ENCODE assay signal across 1 cellular context in the genomic region with DNA sequence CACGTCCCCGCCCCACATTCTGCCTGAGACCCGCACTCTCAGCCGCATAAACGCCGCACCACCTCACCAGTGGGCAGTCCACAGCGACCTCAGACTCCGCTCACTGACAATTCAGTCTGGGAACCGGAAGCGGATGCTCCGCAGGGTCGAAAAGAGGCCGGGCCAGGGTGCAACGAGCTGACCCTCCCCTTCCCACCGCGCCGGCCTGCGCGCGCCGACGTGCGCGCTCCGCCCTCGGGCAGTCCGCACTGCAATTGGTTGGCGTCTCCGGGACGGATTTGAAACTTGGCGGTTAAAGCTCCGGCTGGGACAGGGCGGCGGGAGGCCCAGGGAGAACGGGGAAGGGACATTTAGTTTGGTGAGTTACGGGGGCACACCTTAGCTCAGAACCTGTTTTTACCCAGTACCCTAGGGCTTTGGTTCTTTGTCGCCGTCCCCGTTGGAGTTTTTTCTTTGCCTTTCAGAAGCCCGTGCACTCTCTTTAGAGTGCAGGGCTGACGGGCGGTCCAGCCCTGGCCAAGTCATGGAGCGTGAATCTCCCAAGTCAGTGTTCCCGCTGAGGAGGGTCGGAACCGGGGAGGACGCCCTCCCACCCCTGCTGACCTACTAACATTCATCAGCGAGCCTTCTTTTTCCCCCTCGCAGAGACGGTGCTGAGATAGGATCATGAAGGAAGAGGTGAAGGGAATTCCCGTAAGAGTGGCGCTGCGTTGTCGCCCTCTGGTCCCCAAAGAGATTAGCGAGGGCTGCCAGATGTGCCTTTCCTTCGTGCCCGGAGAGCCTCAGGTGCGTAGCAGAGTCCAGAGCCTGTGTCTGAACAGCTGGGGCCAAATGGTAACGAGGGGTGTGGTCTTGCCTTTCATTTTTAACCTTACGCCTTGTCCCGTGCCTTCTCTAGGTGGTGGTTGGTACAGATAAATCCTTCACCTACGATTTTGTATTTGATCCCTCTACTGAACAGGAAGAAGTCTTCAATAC.
TF ChIP-seq lines count a peak whose summit lies in the region.

A gene with protein sequence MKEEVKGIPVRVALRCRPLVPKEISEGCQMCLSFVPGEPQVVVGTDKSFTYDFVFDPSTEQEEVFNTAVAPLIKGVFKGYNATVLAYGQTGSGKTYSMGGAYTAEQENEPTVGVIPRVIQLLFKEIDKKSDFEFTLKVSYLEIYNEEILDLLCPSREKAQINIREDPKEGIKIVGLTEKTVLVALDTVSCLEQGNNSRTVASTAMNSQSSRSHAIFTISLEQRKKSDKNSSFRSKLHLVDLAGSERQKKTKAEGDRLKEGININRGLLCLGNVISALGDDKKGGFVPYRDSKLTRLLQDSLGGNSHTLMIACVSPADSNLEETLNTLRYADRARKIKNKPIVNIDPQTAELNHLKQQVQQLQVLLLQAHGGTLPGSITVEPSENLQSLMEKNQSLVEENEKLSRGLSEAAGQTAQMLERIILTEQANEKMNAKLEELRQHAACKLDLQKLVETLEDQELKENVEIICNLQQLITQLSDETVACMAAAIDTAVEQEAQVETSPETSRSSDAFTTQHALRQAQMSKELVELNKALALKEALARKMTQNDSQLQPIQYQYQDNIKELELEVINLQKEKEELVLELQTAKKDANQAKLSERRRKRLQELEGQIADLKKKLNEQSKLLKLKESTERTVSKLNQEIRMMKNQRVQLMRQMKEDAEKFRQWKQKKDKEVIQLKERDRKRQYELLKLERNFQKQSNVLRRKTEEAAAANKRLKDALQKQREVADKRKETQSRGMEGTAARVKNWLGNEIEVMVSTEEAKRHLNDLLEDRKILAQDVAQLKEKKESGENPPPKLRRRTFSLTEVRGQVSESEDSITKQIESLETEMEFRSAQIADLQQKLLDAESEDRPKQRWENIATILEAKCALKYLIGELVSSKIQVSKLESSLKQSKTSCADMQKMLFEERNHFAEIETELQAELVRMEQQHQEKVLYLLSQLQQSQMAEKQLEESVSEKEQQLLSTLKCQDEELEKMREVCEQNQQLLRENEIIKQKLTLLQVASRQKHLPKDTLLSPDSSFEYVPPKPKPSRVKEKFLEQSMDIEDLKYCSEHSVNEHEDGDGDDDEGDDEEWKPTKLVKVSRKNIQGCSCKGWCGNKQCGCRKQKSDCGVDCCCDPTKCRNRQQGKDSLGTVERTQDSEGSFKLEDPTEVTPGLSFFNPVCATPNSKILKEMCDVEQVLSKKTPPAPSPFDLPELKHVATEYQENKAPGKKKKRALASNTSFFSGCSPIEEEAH (plus strand): TSS at position 312 of the 978 bp plus-strand sequence. CDS start 355 bp downstream, at position 667.
A gene with protein sequence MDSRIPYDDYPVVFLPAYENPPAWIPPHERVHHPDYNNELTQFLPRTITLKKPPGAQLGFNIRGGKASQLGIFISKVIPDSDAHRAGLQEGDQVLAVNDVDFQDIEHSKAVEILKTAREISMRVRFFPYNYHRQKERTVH (minus strand): TSS at position 135 of the 978 bp plus-strand sequence. CDS start 586 bp downstream, outside the sequence.

TF ChIP-seq in HepG2, 621 proteins besides CTCF, POLR2A, EP300 and RAD21 (continued from another document and continues in another):
- TF ChIP-seq, protein P1, sequence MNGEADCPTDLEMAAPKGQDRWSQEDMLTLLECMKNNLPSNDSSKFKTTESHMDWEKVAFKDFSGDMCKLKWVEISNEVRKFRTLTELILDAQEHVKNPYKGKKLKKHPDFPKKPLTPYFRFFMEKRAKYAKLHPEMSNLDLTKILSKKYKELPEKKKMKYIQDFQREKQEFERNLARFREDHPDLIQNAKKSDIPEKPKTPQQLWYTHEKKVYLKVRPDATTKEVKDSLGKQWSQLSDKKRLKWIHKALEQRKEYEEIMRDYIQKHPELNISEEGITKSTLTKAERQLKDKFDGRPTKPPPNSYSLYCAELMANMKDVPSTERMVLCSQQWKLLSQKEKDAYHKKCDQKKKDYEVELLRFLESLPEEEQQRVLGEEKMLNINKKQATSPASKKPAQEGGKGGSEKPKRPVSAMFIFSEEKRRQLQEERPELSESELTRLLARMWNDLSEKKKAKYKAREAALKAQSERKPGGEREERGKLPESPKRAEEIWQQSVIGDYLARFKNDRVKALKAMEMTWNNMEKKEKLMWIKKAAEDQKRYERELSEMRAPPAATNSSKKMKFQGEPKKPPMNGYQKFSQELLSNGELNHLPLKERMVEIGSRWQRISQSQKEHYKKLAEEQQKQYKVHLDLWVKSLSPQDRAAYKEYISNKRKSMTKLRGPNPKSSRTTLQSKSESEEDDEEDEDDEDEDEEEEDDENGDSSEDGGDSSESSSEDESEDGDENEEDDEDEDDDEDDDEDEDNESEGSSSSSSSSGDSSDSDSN (CRISPR knock-in tag; IDR thresholded peaks at IDR 0.05), result no peak
- TF ChIP-seq ELF1 (CRISPR knock-in tag; IDR thresholded peaks at IDR 0.05) (peak; percentile 70; the same call in 1 of the 2 replicates), ZNF335 (CRISPR knock-in tag; IDR thresholded peaks at IDR 0.05) (no peak), GABPA (IDR thresholded peaks at IDR 0.05; ENCODE audit: low read depth, low read length) (peak; percentile 81), GABPA (CRISPR knock-in tag; IDR thresholded peaks at IDR 0.05; ENCODE audit: low read depth) (peak; percentile 90), KAT2B (IDR thresholded peaks at IDR 0.05; ENCODE audit: borderline replicate concordance, low read depth, low read length) (no peak), FOXA1 (IDR thresholded peaks at IDR 0.05) (no peak), FOXA1 (CRISPR knock-in tag; IDR thresholded peaks at IDR 0.05) (no peak), ZNF563 (CRISPR knock-in tag; IDR thresholded peaks at IDR 0.05) (no peak), ARNT (IDR thresholded peaks at IDR 0.05) (no peak), SP1 (IDR thresholded peaks at IDR 0.05) (no peak), SP1 (CRISPR knock-in tag; IDR thresholded peaks at IDR 0.05) (peak; percentile 38; the same call in 1 of the 2 replicates), NCOA1 (CRISPR knock-in tag; IDR thresholded peaks at IDR 0.05) (no peak), ZNF670 (CRISPR knock-in tag; IDR thresholded peaks at IDR 0.05; ENCODE audit: borderline replicate concordance) (no peak), SRSF9 (IDR thresholded peaks at IDR 0.05; ENCODE audit: borderline replicate concordance, insufficient read depth, low read depth, low read length, poor library complexity, severe bottlenecking) (no peak)
- TF ChIP-seq, protein P2, sequence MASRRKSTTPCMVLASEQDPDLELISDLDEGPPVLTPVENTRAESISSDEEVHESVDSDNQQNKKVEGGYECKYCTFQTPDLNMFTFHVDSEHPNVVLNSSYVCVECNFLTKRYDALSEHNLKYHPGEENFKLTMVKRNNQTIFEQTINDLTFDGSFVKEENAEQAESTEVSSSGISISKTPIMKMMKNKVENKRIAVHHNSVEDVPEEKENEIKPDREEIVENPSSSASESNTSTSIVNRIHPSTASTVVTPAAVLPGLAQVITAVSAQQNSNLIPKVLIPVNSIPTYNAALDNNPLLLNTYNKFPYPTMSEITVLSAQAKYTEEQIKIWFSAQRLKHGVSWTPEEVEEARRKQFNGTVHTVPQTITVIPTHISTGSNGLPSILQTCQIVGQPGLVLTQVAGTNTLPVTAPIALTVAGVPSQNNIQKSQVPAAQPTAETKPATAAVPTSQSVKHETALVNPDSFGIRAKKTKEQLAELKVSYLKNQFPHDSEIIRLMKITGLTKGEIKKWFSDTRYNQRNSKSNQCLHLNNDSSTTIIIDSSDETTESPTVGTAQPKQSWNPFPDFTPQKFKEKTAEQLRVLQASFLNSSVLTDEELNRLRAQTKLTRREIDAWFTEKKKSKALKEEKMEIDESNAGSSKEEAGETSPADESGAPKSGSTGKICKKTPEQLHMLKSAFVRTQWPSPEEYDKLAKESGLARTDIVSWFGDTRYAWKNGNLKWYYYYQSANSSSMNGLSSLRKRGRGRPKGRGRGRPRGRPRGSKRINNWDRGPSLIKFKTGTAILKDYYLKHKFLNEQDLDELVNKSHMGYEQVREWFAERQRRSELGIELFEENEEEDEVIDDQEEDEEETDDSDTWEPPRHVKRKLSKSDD (CRISPR knock-in tag; IDR thresholded peaks at IDR 0.05; ENCODE audit: low read depth), result no peak
- TF ChIP-seq, protein P3, sequence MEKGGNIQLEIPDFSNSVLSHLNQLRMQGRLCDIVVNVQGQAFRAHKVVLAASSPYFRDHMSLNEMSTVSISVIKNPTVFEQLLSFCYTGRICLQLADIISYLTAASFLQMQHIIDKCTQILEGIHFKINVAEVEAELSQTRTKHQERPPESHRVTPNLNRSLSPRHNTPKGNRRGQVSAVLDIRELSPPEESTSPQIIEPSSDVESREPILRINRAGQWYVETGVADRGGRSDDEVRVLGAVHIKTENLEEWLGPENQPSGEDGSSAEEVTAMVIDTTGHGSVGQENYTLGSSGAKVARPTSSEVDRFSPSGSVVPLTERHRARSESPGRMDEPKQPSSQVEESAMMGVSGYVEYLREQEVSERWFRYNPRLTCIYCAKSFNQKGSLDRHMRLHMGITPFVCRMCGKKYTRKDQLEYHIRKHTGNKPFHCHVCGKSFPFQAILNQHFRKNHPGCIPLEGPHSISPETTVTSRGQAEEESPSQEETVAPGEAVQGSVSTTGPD (CRISPR knock-in tag; IDR thresholded peaks at IDR 0.05), result no peak
- TF ChIP-seq, protein P4, sequence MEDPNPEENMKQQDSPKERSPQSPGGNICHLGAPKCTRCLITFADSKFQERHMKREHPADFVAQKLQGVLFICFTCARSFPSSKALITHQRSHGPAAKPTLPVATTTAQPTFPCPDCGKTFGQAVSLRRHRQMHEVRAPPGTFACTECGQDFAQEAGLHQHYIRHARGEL (CRISPR knock-in tag; IDR thresholded peaks at IDR 0.05), result no peak
- TF ChIP-seq, protein P5, sequence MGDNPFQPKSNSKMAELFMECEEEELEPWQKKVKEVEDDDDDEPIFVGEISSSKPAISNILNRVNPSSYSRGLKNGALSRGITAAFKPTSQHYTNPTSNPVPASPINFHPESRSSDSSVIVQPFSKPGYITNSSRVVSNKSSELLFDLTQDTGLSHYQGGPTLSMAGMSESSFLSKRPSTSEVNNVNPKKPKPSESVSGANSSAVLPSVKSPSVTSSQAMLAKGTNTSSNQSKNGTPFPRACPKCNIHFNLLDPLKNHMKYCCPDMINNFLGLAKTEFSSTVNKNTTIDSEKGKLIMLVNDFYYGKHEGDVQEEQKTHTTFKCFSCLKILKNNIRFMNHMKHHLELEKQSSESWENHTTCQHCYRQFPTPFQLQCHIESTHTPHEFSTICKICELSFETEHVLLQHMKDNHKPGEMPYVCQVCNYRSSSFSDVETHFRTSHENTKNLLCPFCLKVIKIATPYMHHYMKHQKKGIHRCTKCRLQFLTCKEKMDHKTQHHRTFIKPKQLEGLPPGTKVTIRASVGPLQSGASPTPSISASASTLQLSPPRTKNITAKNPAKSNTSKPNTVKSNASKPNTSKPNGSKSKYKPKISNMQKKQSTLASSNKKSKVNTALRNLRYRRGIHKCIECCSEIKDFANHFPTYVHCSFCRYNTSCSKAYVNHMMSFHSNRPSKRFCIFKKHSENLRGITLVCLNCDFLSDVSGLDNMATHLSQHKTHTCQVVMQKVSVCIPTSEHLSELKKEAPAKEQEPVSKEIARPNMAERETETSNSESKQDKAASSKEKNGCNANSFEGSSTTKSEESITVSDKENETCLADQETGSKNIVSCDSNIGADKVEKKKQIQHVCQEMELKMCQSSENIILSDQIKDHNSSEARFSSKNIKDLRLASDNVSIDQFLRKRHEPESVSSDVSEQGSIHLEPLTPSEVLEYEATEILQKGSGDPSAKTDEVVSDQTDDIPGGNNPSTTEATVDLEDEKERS (CRISPR knock-in tag; IDR thresholded peaks at IDR 0.05), result no peak
- TF ChIP-seq, protein P6, sequence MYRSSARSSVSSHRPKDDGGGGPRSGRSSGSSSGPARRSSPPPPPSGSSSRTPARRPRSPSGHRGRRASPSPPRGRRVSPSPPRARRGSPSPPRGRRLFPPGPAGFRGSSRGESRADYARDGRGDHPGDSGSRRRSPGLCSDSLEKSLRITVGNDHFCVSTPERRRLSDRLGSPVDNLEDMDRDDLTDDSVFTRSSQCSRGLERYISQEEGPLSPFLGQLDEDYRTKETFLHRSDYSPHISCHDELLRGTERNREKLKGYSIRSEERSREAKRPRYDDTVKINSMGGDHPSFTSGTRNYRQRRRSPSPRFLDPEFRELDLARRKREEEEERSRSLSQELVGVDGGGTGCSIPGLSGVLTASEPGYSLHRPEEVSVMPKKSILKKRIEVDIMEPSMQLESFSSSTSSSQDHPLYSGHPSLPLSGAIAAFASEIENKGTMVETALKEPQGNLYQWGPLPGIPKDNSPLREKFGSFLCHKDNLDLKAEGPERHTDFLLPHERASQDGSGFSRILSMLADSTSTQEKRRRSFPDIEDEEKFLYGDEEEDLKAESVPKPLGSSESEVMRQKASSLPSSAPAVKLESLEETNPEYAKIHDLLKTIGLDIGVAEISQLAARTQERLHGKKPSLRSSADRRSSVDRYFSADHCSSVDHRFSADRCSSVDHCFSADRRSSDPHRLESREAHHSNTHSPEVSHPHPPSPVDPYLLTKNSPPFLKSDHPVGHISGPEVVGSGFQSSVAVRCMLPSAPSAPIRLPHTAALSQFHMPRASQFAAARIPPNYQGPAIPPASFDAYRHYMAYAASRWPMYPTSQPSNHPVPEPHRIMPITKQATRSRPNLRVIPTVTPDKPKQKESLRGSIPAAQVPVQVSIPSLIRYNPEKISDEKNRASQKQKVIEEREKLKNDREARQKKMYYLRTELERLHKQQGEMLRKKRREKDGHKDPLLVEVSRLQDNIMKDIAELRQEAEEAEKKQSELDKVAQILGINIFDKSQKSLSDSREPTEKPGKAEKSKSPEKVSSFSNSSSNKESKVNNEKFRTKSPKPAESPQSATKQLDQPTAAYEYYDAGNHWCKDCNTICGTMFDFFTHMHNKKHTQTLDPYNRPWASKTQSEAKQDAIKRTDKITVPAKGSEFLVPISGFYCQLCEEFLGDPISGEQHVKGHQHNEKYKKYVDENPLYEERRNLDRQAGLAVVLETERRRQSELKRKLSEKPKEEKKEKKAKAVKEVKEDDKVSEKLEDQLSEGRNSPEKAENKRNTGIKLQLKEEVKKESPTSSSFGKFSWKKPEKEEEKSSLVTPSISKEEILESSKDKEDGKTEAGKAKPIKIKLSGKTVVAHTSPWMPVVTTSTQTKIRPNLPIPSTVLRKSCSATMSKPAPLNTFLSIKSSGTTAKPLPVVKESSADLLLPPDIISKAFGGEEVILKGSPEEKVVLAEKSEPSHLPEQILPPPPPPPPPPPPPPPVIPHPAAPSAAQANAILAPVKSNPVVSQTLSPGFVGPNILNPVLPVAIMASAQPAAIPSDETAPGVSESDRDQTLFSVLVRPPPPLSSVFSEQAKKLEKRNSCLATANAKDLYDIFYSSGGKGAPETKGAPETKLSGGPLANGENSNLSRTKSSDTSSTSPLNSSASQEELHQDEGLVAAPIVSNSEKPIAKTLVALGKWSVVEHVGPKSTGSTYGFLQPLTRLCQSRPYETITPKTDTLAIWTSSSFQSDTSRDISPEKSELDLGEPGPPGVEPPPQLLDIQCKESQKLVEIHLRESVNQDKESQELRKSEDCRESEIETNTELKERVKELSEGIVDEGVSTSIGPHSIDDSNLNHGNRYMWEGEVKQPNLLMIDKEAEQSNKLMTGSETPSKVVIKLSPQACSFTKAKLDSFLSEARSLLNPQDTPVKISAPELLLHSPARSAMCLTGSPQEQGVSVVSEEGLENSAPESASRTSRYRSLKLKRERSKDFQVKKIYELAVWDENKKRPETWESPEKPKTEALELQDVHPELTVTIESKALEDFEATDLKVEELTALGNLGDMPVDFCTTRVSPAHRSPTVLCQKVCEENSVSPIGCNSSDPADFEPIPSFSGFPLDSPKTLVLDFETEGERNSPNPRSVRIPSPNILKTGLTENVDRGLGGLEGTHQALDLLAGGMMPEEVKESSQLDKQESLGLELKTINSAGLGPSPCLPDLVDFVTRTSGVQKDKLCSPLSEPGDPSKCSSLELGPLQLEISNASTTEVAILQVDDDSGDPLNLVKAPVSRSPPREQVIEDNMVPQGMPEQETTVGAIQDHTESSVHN (CRISPR knock-in tag; IDR thresholded peaks at IDR 0.05), result no peak
